ENCODE assay signal across 19 cellular contexts in the genomic region with DNA sequence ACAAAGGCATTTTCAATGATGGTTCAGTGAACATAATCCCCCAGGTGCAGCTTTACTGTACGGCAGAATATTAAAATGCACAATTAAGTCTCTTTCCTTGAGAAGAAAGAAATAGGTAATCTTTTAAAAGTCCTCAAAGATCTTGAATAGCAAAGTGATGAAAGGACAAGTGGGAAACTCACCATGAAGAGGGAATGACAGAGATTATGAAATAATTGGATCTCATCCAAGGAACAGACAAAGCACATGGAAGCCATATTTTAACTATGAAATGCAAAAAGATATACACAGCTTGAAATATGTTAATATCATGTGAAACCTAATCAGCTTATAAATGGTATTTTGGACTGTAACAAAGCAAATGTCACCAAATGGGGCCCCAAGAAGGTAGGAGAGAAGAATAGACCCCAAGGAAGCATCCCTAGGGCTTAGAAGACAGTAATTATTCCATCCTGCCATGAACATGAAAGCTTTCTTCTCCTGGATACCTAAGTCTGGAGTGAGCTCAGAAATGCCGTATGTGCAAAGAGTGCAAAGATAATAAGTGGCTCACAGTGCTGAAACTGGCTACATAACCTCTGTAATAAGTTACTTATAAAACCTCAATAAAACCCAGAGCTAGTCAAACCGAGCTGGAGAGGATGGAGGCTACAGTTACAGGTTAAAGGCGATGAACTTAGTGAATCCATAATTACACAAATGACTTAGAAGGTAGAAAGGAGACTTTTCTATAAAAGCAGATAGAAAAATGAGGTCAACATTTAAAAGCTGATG. TPM values are rescaled to one million over a fixed set of nuclear protein-coding genes. Genes with fewer than 3 reads are reported as not detected.
A peak's percentile ranks its signal among the peaks of the same experiment; 100 is the strongest.
DNase-seq lines count a peak whose midpoint lies in the region; ATAC-seq and TF ChIP-seq lines count a peak whose summit lies in the region.
"Had no signal": no experiment of that assay in that cellular context is flagged by ENCODE, and none has a peak within 500 bp of the region (broad histone marks: within the 10 kb centered on the region; RNA-seq: fewer than 3 reads in every experiment).

No MANE protein-coding gene starts in this region.

- dilution Hi-C loops in mammary epithelial cell (cut with HindIII; ENCODE audit: low sequenced_read_pairs), result no loop called here

- no peak overlapping the region for H2AFZ ChIP-seq in mammary epithelial cell (ENCODE audit: low read depth, low read length)

- in situ Hi-C loops in mammary epithelial cell (cut with MboI; ENCODE audit: low sequenced_read_pairs in 2 of 2), result no loop called here
- in situ Hi-C loops in GM13977 (cut with MboI; ENCODE audit: low pct_unique_long_range_greater_than_20kb, low sequenced_read_pairs, unreplicated experiment), result no loop called here

- H4K20me1 ChIP-seq in mammary epithelial cell (ENCODE audit: insufficient read depth, low read length), result no peaks in the 10 kb centered on the region

- H3K36me3 ChIP-seq in mammary epithelial cell (ENCODE audit: insufficient read depth, low read length), result no peaks in the 10 kb centered on the region
- H3K36me3 ChIP-seq in kidney epithelial cell (ENCODE audit: control insufficient read depth, insufficient read depth, low read length), result no peaks in the 10 kb centered on the region
- no peaks in the 10 kb centered on the region for H3K36me3 ChIP-seq in upper lobe of right lung
- H3K36me3 ChIP-seq: adrenal gland, gastroesophageal sphincter had no signal

- H3K79me2 ChIP-seq in mammary epithelial cell (ENCODE audit: insufficient read depth, low read length), result no peaks in the 10 kb centered on the region

- H3K27me3 ChIP-seq in mammary epithelial cell (ENCODE audit: insufficient read depth, low read length) (no peaks in the 10 kb centered on the region), kidney epithelial cell (ENCODE audit: control insufficient read depth, insufficient read depth, low read length) (no peaks in the 10 kb centered on the region), upper lobe of right lung (no peaks in the 10 kb centered on the region)
- H3K27me3 ChIP-seq: adrenal gland, gastroesophageal sphincter had no signal

- H3K27ac ChIP-seq in mammary epithelial cell (ENCODE audit: insufficient read depth, low read depth, low read length), result no peak overlapping the region
- H3K27ac ChIP-seq in upper lobe of right lung, result no peak overlapping the region
- H3K27ac ChIP-seq: adrenal gland, gastroesophageal sphincter had no signal

- H3K9me3 ChIP-seq in mammary epithelial cell (replicated peaks; ENCODE audit: insufficient read depth, low read length) (no peaks in the 10 kb centered on the region), upper lobe of right lung (no peaks in the 10 kb centered on the region)
- H3K9me3 ChIP-seq: adrenal gland, gastroesophageal sphincter had no signal

- intact Hi-C loops in left ventricle myocardium superior (cut with micrococcal nuclease) (no loop called here), cardiac septum (cut with DNase I) (no loop called here), mammary epithelial cell (cut with micrococcal nuclease) (no loop called here), upper lobe of right lung (cut with DNase I) (no loop called here)

- no peak overlapping the region for H3K4me2 ChIP-seq in mammary epithelial cell (ENCODE audit: insufficient read depth, low read depth, low read length)

- H3K4me1 ChIP-seq in mammary epithelial cell (ENCODE audit: insufficient read depth, low read length) (no peaks in the 10 kb centered on the region), upper lobe of right lung (no peaks in the 10 kb centered on the region)
- H3K4me1 ChIP-seq: adrenal gland, gastroesophageal sphincter had no signal

- no TSS peak for BruUV-seq in mammary epithelial cell (replicated peaks; lab: Mats Ljungman, UMichigan)

- no peak for DNase-seq in left ventricle myocardium superior
- no peak for DNase-seq in cardiac septum (ENCODE audit: low spot score)
- peak; percentile 4 for DNase-seq in mammary epithelial cell
- DNase-seq in kidney epithelial cell (ENCODE audit: low read depth), result peak; percentile 53
- no peak for DNase-seq in upper lobe of right lung
- no peak for DNase-seq in T-helper 2 cell
- no peak for DNase-seq in GM13977 (ENCODE audit: low spot score)
- DNase-seq: activated CD4-positive, alpha-beta T cell treated with anti-CD3 and anti-CD28 coated beads for 1 hour; adrenal gland; CD4-positive, alpha-beta memory T cell; midbrain; NCI-H2081 treated with DMSO at 0.1 percent for 48 hours; PC-3; right cardiac atrium; stimulated activated CD4-positive, alpha-beta T cell treated with anti-CD3 and anti-CD28 coated beads, Interleukin-2, amount 100 ng/mL, for 24 hours had no signal

- ATAC-seq in left ventricle myocardium superior, result peak; percentile 28
- ATAC-seq in upper lobe of right lung, result peak; percentile 53
- ATAC-seq in HG03280 (IDR thresholded peaks at IDR 0.05; ENCODE audit: unreplicated experiment), result no peak
- ATAC-seq: gastroesophageal sphincter, PC-3, right cardiac atrium had no signal

- no peak for TF ChIP-seq CTCF in mammary epithelial cell (conservative IDR thresholded peaks at IDR 0.05 in 1 of 2, IDR thresholded peaks at IDR 0.05 in 1 of 2; ENCODE audit: extremely low read depth in 1 of 2, insufficient read depth in 1 of 2, low read depth in 1 of 2, low read length in 2 of 2)
- no peak for TF ChIP-seq CTCF in kidney epithelial cell (IDR thresholded peaks at IDR 0.05; ENCODE audit: insufficient read depth, low read length, poor library complexity, severe bottlenecking)
- no peak for TF ChIP-seq CTCF in upper lobe of right lung (IDR thresholded peaks at IDR 0.05)
- TF ChIP-seq CTCF in GM13977 (IDR thresholded peaks at IDR 0.05; ENCODE audit: extremely low read depth, insufficient read depth, missing control alignments), result no peak

- CTCF ChIA-PET in mammary epithelial cell (lab: Charles Lee; ENCODE audit: low non-redundant PET), result no interaction called here

- no peak overlapping the region for H3K9ac ChIP-seq in mammary epithelial cell (ENCODE audit: insufficient read depth, low read length)

- 77% methylated on average over 4 of the region's 4 CpGs for WGBS in mammary epithelial cell (ENCODE audit: low coverage, missing lambda C conversion rate)

- no peak overlapping the region for H3K4me3 ChIP-seq in mammary epithelial cell (replicated peaks in 1 of 3; ENCODE audit: insufficient read depth in 1 of 3, low read depth in 2 of 3, low read length in 3 of 3)
- no peak overlapping the region for H3K4me3 ChIP-seq in kidney epithelial cell (ENCODE audit: low read depth, low read length)
- H3K4me3 ChIP-seq in upper lobe of right lung, result no peak overlapping the region
- H3K4me3 ChIP-seq: adrenal gland, gastroesophageal sphincter had no signal

RNA-seq across cellular contexts. Expression of a gene that starts 34.6 kb away (rescaled TPM):
- total RNA-seq in left ventricle myocardium superior, result 9.9 TPM
- 13.8 TPM for total RNA-seq in cardiac septum
- under 1 TPM; 0.21 to 0.83 TPM for total RNA-seq in mammary epithelial cell
- polyA plus RNA-seq in mammary epithelial cell, result 0.41 TPM
- not detected for polyA minus RNA-seq in mammary epithelial cell
- total RNA-seq in kidney epithelial cell, result 2.9 and 3.4 TPM in 2 replicates
- total RNA-seq in upper lobe of right lung, result 4.5 TPM
- total RNA-seq: activated T-helper 2 cell treated with anti-CD3 and anti-CD28 coated beads, Interferon-gamma antibody, Interleukin-2, Interleukin-4, amounts not matched to agents 10 μg/mL and 5 μg/mL and 100 μg/mL, durations not matched to agents 14 hours and 24 hours and 36 hours; CD4-positive, alpha-beta memory T cell; PC-3 had no signal
- polyA plus RNA-seq: AG04450; CD4-positive, alpha-beta memory T cell had no signal

Comparison
In these comparisons a context has a peak if more than half of its experiments do, and no peak if none do; other contexts are left out.
1. DNase-seq: peak in mammary epithelial cell (single experiment) and kidney epithelial cell (single experiment); none in left ventricle myocardium superior (single experiment), cardiac septum (single experiment), upper lobe of right lung (single experiment), T-helper 2 cell (0 of 5) and GM13977 (single experiment).